30 cellular contexts compared by ENCODE assay signal in the genomic region with DNA sequence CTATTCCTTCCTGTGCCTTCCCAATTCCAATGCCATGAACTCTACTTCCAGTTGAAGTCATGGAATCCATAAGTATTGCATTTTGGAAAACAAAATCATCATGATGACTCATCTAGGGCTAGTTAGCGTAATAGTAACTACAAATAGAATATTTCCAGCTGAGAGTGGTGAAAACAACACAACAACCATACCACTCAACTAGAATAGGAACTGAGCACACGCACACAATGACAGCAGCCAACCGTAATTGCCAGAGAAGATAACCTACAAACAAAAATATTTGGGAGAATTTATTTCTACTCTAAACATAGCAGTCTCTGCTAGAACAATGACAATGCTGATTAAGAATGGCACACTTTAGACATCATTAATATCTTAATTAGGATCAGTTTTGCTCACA.
"Had no signal": no experiment of that assay in that cellular context is flagged by ENCODE, and none has a peak within 500 bp of the region (broad histone marks: within the 10 kb centered on the region; RNA-seq: fewer than 3 reads in every experiment).

No MANE protein-coding gene starts in this region.

- H3K27ac ChIP-seq: brain microvascular endothelial cell, coronary artery, dorsolateral prefrontal cortex, esophagus muscularis mucosa, gastroesophageal sphincter, WERI-Rb-1 had no signal

- H3K36me3 ChIP-seq: brain microvascular endothelial cell, esophagus muscularis mucosa, gastroesophageal sphincter, WERI-Rb-1 had no signal

- H3K4me1 ChIP-seq: gastroesophageal sphincter had no signal

- FAIRE-seq: astrocyte had no signal

- H3K9me3 ChIP-seq: esophagus muscularis mucosa, gastroesophageal sphincter had no signal

- DNase-seq: activated B cell treated with CpG ODN at 0.5 μM for 24 hours; activated CD4-positive, alpha-beta T cell treated with anti-CD3 and anti-CD28 coated beads for 48 hours; activated CD4-positive, alpha-beta T cell treated with anti-CD3 and anti-CD28 coated beads, Interleukin-2, amount 50 U/mL, for 1 hour; activated CD4-positive, alpha-beta T cell treated with anti-CD3 and anti-CD28 coated beads, Interleukin-2, amount 50 U/mL, for 48 hours; activated CD8-positive, alpha-beta memory T cell treated with anti-CD3 and anti-CD28 coated beads for 24 hours; activated CD8-positive, alpha-beta T cell treated with anti-CD3 and anti-CD28 coated beads for 36 hours; activated effector memory CD4-positive, alpha-beta T cell treated with Interleukin-2 at 50 U/mL for 16 hours; activated gamma-delta T cell treated with Interleukin-2 at 50 U/mL for 16 hours; activated naive CD4-positive, alpha-beta T cell treated with anti-CD3 and anti-CD28 coated beads, Interleukin-2, amount 50 U/mL, for 16 hours; activated naive CD4-positive, alpha-beta T cell treated with Interleukin-2 at 50 U/mL for 16 hours; activated T-cell treated with anti-CD3 and anti-CD28 coated beads, Interleukin-2, amount 50 U/mL, for 4 hours; amniotic stem cell; anterior cingulate cortex; brain microvascular endothelial cell; dorsolateral prefrontal cortex; effector memory CD4-positive, alpha-beta T cell; endodermal cell; erythroblast; foreskin melanocyte; head of caudate nucleus; T-helper 1 cell; T-helper 17 cell; T1000; WERI-Rb-1 had no signal

- H3K4me3 ChIP-seq: coronary artery, dorsolateral prefrontal cortex, esophagus muscularis mucosa, gastroesophageal sphincter had no signal

- ATAC-seq: activated CD4-positive, CD25-positive, alpha-beta regulatory T cell treated with anti-CD3 and anti-CD28 coated beads, Interleukin-2, amount 50 U/mL, for 24 hours; activated CD8-positive, alpha-beta T cell treated with anti-CD3 and anti-CD28 coated beads for 36 hours; activated T-cell treated with anti-CD3 and anti-CD28 coated beads, Interleukin-2, amount 50 U/mL, for 4 hours; activated T-helper 17 cell treated with anti-CD3 and anti-CD28 coated beads, Interleukin-2, amount 50 U/mL, for 72 hours; gastroesophageal sphincter; T-helper 17 cell had no signal

- H3K27me3 ChIP-seq: brain microvascular endothelial cell, esophagus muscularis mucosa, gastroesophageal sphincter had no signal
